In genomic region chr3:45623434-45623833, GRCh38 we compare ENCODE assay signal across 12 cellular contexts.
"Had no signal": no experiment of that assay in that cellular context is flagged by ENCODE, and none has a peak within 500 bp of the region (broad histone marks: within the 10 kb centered on the region; RNA-seq: fewer than 3 reads in every experiment).

No MANE protein-coding gene starts in this region.

- DNase-seq: activated CD4-positive, alpha-beta T cell treated with anti-CD3 and anti-CD28 coated beads for 36 hours; activated naive CD4-positive, alpha-beta T cell treated with Interleukin-2 at 50 U/mL for 16 hours; activated naive CD8-positive, alpha-beta T cell treated with anti-CD3 and anti-CD28 coated beads, Interleukin-2, amount 50 U/mL, for 24 hours; colonic mucosa; foreskin keratinocyte; left colon; stimulated activated CD4-positive, alpha-beta T cell treated with anti-CD3 and anti-CD28 coated beads, Interleukin-4, amount 100 ng/mL, for 1 hour; stimulated activated CD8-positive, alpha-beta memory T cell treated with anti-CD3 and anti-CD28 coated beads, Interleukin-4, amount 100 ng/mL, for 48 hours; stimulated activated naive CD8-positive, alpha-beta T cell treated with anti-CD3 and anti-CD28 coated beads, Interleukin-15, amount 100 ng/mL, for 72 hours; T-helper 9 cell; testis had no signal

- H3K4me3 ChIP-seq: ascending aorta, colonic mucosa, testis had no signal

- H3K36me3 ChIP-seq: ascending aorta, colonic mucosa had no signal

- H3K27me3 ChIP-seq: ascending aorta, colonic mucosa, foreskin keratinocyte, testis had no signal

- H3K9me3 ChIP-seq: ascending aorta, colonic mucosa, testis had no signal

- ATAC-seq: activated CD4-positive, alpha-beta T cell treated with anti-CD3 and anti-CD28 coated beads for 36 hours; activated naive CD8-positive, alpha-beta T cell treated with anti-CD3 and anti-CD28 coated beads, Interleukin-2, amount 50 U/mL, for 24 hours; foreskin keratinocyte; left colon; stimulated activated naive CD8-positive, alpha-beta T cell treated with anti-CD3 and anti-CD28 coated beads, Interleukin-15, amount 100 ng/mL, for 72 hours had no signal

- H3K4me1 ChIP-seq: colonic mucosa, foreskin keratinocyte had no signal

- H3K27ac ChIP-seq: ascending aorta, colonic mucosa, foreskin keratinocyte, testis had no signal
